9 cellular contexts compared by ENCODE assay signal in genomic region chr11:59756496-59756840, GRCh38. TPM values are rescaled to one million over a fixed set of nuclear protein-coding genes. Genes with fewer than 3 reads are reported as not detected.
DNase-seq lines count a peak whose midpoint lies in the region; ATAC-seq and TF ChIP-seq lines count a peak whose summit lies in the region.
"Had no signal": no experiment of that assay in that cellular context is flagged by ENCODE, and none has a peak within 500 bp of the region (broad histone marks: within the 10 kb centered on the region; RNA-seq: fewer than 3 reads in every experiment).

No MANE protein-coding gene starts in this region.

- peaks cover 35% of the 10 kb centered on the region for H3K4me1 Mint-ChIP-seq in progenitor cell of endocrine pancreas (ENCODE audit: low read depth)

- H3K4me3 ChIP-seq in RWPE2 (ENCODE audit: severe bottlenecking) = no peak overlapping the region
- peak overlapping the region in 3 of 4 donors; percentile 65 to 98 (median 74) for H3K4me3 ChIP-seq in esophagus squamous epithelium

- H3K4me1 ChIP-seq in RWPE2 (ENCODE audit: insufficient read depth, poor library complexity, severe bottlenecking) (peaks cover 16% of the 10 kb centered on the region), esophagus squamous epithelium (peaks cover 5 to 38% (median 11%) of the 10 kb centered on the region in 3 donors)

- H3K9me3 ChIP-seq in RWPE2 (ENCODE audit: severe bottlenecking) (no peaks in the 10 kb centered on the region), esophagus squamous epithelium (no peaks in the 10 kb centered on the region)

- H3K27me3 ChIP-seq in RWPE2 (ENCODE audit: insufficient read depth, poor library complexity, severe bottlenecking) (no peaks in the 10 kb centered on the region), esophagus squamous epithelium (no peaks in the 10 kb centered on the region)

- H3K27ac Mint-ChIP-seq in progenitor cell of endocrine pancreas = peak overlapping the region; percentile 97

- no peaks in the 10 kb centered on the region for H3K9me3 Mint-ChIP-seq in progenitor cell of endocrine pancreas (ENCODE audit: low read depth)

- H3K27me3 Mint-ChIP-seq in progenitor cell of endocrine pancreas = no peaks in the 10 kb centered on the region

- peak overlapping the region; percentile 96 for H3K4me3 Mint-ChIP-seq in progenitor cell of endocrine pancreas (ENCODE audit: low read depth)

- ATAC-seq in RWPE2 (ENCODE audit: low read depth) (peak; percentile 25; the same call in 2 of the 3 replicates), HG03175 (IDR thresholded peaks at IDR 0.05; ENCODE audit: unreplicated experiment) (no peak)

- no peak for TF ChIP-seq POLR2A in esophagus squamous epithelium (IDR thresholded peaks at IDR 0.05)

- H3K36me3 ChIP-seq in RWPE2 (ENCODE audit: low read depth) = 0 out of 2 replicates have a peak, but pooled peaks cover 12% of the 10 kb centered on the region
- H3K36me3 ChIP-seq in esophagus squamous epithelium = peaks cover 0 to 6% (median 0%) of the 10 kb centered on the region in 3 donors

- 23 to 36% methylated on average over 3 of the region's 3 CpGs for whole genome bisulfite sequencing in esophagus squamous epithelium, 2 donors

- DNase-seq in ELR (ENCODE audit: low read depth) (peak; percentile 69), RWPE2 (ENCODE audit: low spot score) (no peak), esophagus squamous epithelium (lab: John Stamatoyannopoulos, UW) (no peak), progenitor cell of endocrine pancreas (ENCODE audit: low spot score, unreplicated experiment) (no peak), occipital lobe (lab: John Stamatoyannopoulos, UW) (no peak), globus pallidus (ENCODE audit: low spot score) (no peak), medulla oblongata (ENCODE audit: extremely low spot score) (no peak)

- TF ChIP-seq CTCF in RWPE2 (IDR thresholded peaks at IDR 0.05; ENCODE audit: poor library complexity, severe bottlenecking) (no peak), esophagus squamous epithelium (IDR thresholded peaks at IDR 0.05) (no peak), progenitor cell of endocrine pancreas (IDR thresholded peaks at IDR 0.05; ENCODE audit: unreplicated experiment) (no peak)

- peak overlapping the region; percentile 77 for H3K27ac ChIP-seq in RWPE2 (ENCODE audit: poor library complexity, severe bottlenecking)
- H3K27ac ChIP-seq in esophagus squamous epithelium = peak overlapping the region; percentile 95 to 98 (median 95)

- no peaks in the 10 kb centered on the region for H3K36me3 Mint-ChIP-seq in progenitor cell of endocrine pancreas (ENCODE audit: insufficient read depth)

- intact Hi-C loops in esophagus squamous epithelium (cut with DNase I) = no loop called here

RNA-seq across cellular contexts. Expression of gene STX3, which starts 1.3 kb away (rescaled TPM):
- total RNA-seq in esophagus squamous epithelium = 10 to 100 TPM; 12.9 to 25.6 (median 19.3) TPM
- total RNA-seq in progenitor cell of endocrine pancreas = 91.5 and 113 TPM in 2 replicates
- 26.4 TPM for total RNA-seq in occipital lobe

RNA-seq across cellular contexts. Expression of gene OR10V1, which starts 42.8 kb away (rescaled TPM):
- not detected for total RNA-seq in esophagus squamous epithelium
- not detected in 2 replicates for total RNA-seq in progenitor cell of endocrine pancreas
- not detected for total RNA-seq in occipital lobe
- total RNA-seq: T-helper 2 cell treated with Interferon-gamma antibody and Interleukin-4, amounts not matched to agents 100 ng/mL and 5 ng/mL, for 36 hours had no signal

RNA-seq across cellular contexts. Expression of gene MRPL16, which starts 54.1 kb away (rescaled TPM):
- total RNA-seq in esophagus squamous epithelium = 10 to 100 TPM; 31.4 to 41.6 (median 40.3) TPM
- 44.2 and 44.7 TPM in 2 replicates for total RNA-seq in progenitor cell of endocrine pancreas
- total RNA-seq in occipital lobe = 29.6 TPM
